8 cellular contexts compared by ENCODE assay signal in genomic region chr5:891837-892389, GRCh38. TPM values are rescaled to one million over a fixed set of nuclear protein-coding genes. Genes with fewer than 3 reads are reported as not detected.
DNase-seq lines count a peak whose midpoint lies in the region; ATAC-seq and TF ChIP-seq lines count a peak whose summit lies in the region.

No MANE protein-coding gene starts in this region.

- peaks cover 5 to 8% of the 10 kb centered on the region in 2 donors for H3K36me3 ChIP-seq in prostate gland

- H3K27ac Mint-ChIP-seq in activated T-cell treated with anti-CD3 and anti-CD28 coated beads, Interleukin-2, amount 50 U/mL, for 72 hours, result peak overlapping the region; percentile 77

- H3K9me3 ChIP-seq in prostate gland, result no peaks in the 10 kb centered on the region

- peak overlapping the region; percentile 78 to 95 for H3K4me3 ChIP-seq in prostate gland

- H3K4me1 Mint-ChIP-seq in activated T-cell treated with anti-CD3 and anti-CD28 coated beads, Interleukin-2, amount 50 U/mL, for 72 hours (ENCODE audit: low read depth), result peaks cover 28% of the 10 kb centered on the region

- no peaks in the 10 kb centered on the region for H3K9me3 Mint-ChIP-seq in activated T-cell treated with anti-CD3 and anti-CD28 coated beads, Interleukin-2, amount 50 U/mL, for 72 hours

- peak in 1 of 2 donors; percentile 8 for ATAC-seq in activated T-cell treated with anti-CD3 and anti-CD28 coated beads, Interleukin-2, amount 50 U/mL, for 72 hours (replicated peaks in 1 of 2)
- ATAC-seq in Right ventricle myocardium superior (ENCODE audit: poor library complexity), result peak; percentile 35

- peaks cover 16 to 24% of the 10 kb centered on the region in 2 donors for H3K36me3 Mint-ChIP-seq in activated T-cell treated with anti-CD3 and anti-CD28 coated beads, Interleukin-2, amount 50 U/mL, for 72 hours (ENCODE audit: insufficient read depth in 2 of 2)

- peak; percentile 67 for DNase-seq in activated effector memory CD4-positive, alpha-beta T cell treated with anti-CD3 and anti-CD28 coated beads, Interleukin-2, amount 50 U/mL, for 16 hours
- no peak for DNase-seq in activated effector memory CD4-positive, alpha-beta T cell treated with Interleukin-2 at 50 U/mL for 16 hours
- peak; percentile 32 for DNase-seq in HT1080 (ENCODE audit: low read depth)
- peak; percentile 14 to 23 for DNase-seq in activated T-cell treated with anti-CD3 and anti-CD28 coated beads, Interleukin-2, amount 50 U/mL, for 72 hours
- DNase-seq in Right ventricle myocardium superior, result no peak
- no peak for DNase-seq in prostate gland (ENCODE audit: low spot score)
- DNase-seq in NCI-H2171 treated with DMSO at 0.1 percent for 48 hours (lab: John Stamatoyannopoulos, UW), result no peak
- no peak for DNase-seq in mesenteric fat pad (ENCODE audit: low spot score)

- no peaks in the 10 kb centered on the region for H3K27me3 Mint-ChIP-seq in activated T-cell treated with anti-CD3 and anti-CD28 coated beads, Interleukin-2, amount 50 U/mL, for 72 hours (ENCODE audit: low read depth)

- peaks cover 7% of the 10 kb centered on the region for H3K4me1 ChIP-seq in prostate gland (replicated peaks)

- intact Hi-C loops in Right ventricle myocardium superior (cut with DNase I), result no loop called here
- intact Hi-C loops in prostate gland (cut with DNase I), result loop anchor here (10.0 kb wide), 2 partner anchors 117 to 417 kb away; no protein-coding TSS in a partner anchor

- 12% methylated on average over 25 of the region's 25 CpGs for WGBS in prostate gland

- no peaks in the 10 kb centered on the region for H3K27me3 ChIP-seq in prostate gland (replicated peaks; ENCODE audit: insufficient read depth)

- no peak for TF ChIP-seq CTCF in prostate gland (IDR thresholded peaks at IDR 0.05)

- peak overlapping the region; percentile 87 to 89 for H3K4me3 Mint-ChIP-seq in activated T-cell treated with anti-CD3 and anti-CD28 coated beads, Interleukin-2, amount 50 U/mL, for 72 hours

- no peak for TF ChIP-seq POLR2A in prostate gland (IDR thresholded peaks at IDR 0.05)

- H3K27ac ChIP-seq in prostate gland, result peak overlapping the region; percentile 78 to 85

RNA-seq across cellular contexts. Expression of gene BRD9, which starts 0.7 kb away (rescaled TPM):
- 49.2 and 52.7 TPM in 2 replicates for total RNA-seq in HT1080 (2014; rRNA removed; shearing (Covaris generic))
- polyA plus RNA-seq in HT1080 (2015; cell fraction: cytosol; rRNA removed), result 42.2 and 47.2 TPM in 2 replicates
- 152 and 154 TPM in 2 replicates for polyA plus RNA-seq in HT1080 (2015; cell fraction: nucleus; rRNA removed)
- 10 to 100 TPM; 50.6 to 54.7 TPM for total RNA-seq in activated T-cell treated with anti-CD3 and anti-CD28 coated beads, Interleukin-2, amount 50 U/mL, for 72 hours
- 28.0 TPM for total RNA-seq in Right ventricle myocardium superior
- total RNA-seq in prostate gland, result 10 to 100 TPM; 17.9 to 46.2 TPM
- total RNA-seq in mesenteric fat pad, result 38.2 TPM

RNA-seq across cellular contexts. Expression of gene TRIP13, which starts 0.8 kb away (rescaled TPM):
- 190 and 220 TPM in 2 replicates for total RNA-seq in HT1080 (2014; rRNA removed; shearing (Covaris generic))
- 118 and 126 TPM in 2 replicates for polyA plus RNA-seq in HT1080 (2015; cell fraction: cytosol; rRNA removed)
- 83.2 and 90.2 TPM in 2 replicates for polyA plus RNA-seq in HT1080 (2015; cell fraction: nucleus; rRNA removed)
- 10 to 100 TPM; 17.7 to 18.2 TPM for total RNA-seq in activated T-cell treated with anti-CD3 and anti-CD28 coated beads, Interleukin-2, amount 50 U/mL, for 72 hours
- total RNA-seq in Right ventricle myocardium superior (0.48 TPM), prostate gland (10 to 100 TPM in 1 of 2 donors, 1 to 10 TPM in 1; 1.8 to 11.9 TPM), mesenteric fat pad (1.2 TPM)

RNA-seq across cellular contexts. Expression of gene ZDHHC11, which starts 41.1 kb away (rescaled TPM):
- 5.3 and 6.9 TPM in 2 replicates for total RNA-seq in HT1080 (2014; rRNA removed; shearing (Covaris generic))
- 1.9 and 3.0 TPM in 2 replicates for polyA plus RNA-seq in HT1080 (2015; cell fraction: cytosol; rRNA removed)
- polyA plus RNA-seq in HT1080 (2015; cell fraction: nucleus; rRNA removed), result 17.4 and 28.0 TPM in 2 replicates
- total RNA-seq in activated T-cell treated with anti-CD3 and anti-CD28 coated beads, Interleukin-2, amount 50 U/mL, for 72 hours, result 10 to 100 TPM; 28.3 to 29.5 TPM
- total RNA-seq in Right ventricle myocardium superior (55.6 TPM), prostate gland (1 to 10 TPM; 1.2 to 9.8 TPM), mesenteric fat pad (11.0 TPM)

Comparison
In these comparisons a context has a peak if more than half of its experiments do, and no peak if none do; other contexts are left out.
1. DNase-seq: peak in activated effector memory CD4-positive, alpha-beta T cell treated with anti-CD3 and anti-CD28 coated beads, Interleukin-2, amount 50 U/mL, for 16 hours (single experiment), HT1080 (single experiment) and activated T-cell treated with anti-CD3 and anti-CD28 coated beads, Interleukin-2, amount 50 U/mL, for 72 hours (2 of 2); none in activated effector memory CD4-positive, alpha-beta T cell treated with Interleukin-2 at 50 U/mL for 16 hours (single experiment), Right ventricle myocardium superior (single experiment), prostate gland (single experiment), NCI-H2171 treated with DMSO at 0.1 percent for 48 hours (single experiment) and mesenteric fat pad (single experiment).